Comparison of ENCODE assay signal across 8 cellular contexts in genomic region chr2:73986085-73986680, GRCh38. TPM values are rescaled to one million over a fixed set of nuclear protein-coding genes. Genes with fewer than 3 reads are reported as not detected.
DNase-seq lines count a peak whose midpoint lies in the region; ATAC-seq and TF ChIP-seq lines count a peak whose summit lies in the region.

No MANE protein-coding gene starts in this region.

- peaks cover 76% of the 10 kb centered on the region for H3K36me3 Mint-ChIP-seq in dendritic cell treated with granulocyte-macrophage colony-stimulating factor and Interleukin-4, amounts not matched to agents 40 ng/mL and 50 ng/mL, for 4 days (ENCODE audit: low read depth)

- peaks cover 83% of the 10 kb centered on the region for H3K4me1 Mint-ChIP-seq in dendritic cell treated with granulocyte-macrophage colony-stimulating factor and Interleukin-4, amounts not matched to agents 40 ng/mL and 50 ng/mL, for 4 days (ENCODE audit: low read depth)

- H3K4me3 Mint-ChIP-seq in dendritic cell treated with granulocyte-macrophage colony-stimulating factor and Interleukin-4, amounts not matched to agents 40 ng/mL and 50 ng/mL, for 4 days = peak overlapping the region; percentile 97

- H3K79me2 ChIP-seq in DND-41 (ENCODE audit: insufficient read depth, low read length) = peaks cover 58% of the 10 kb centered on the region

- H3K9ac ChIP-seq in DND-41 (ENCODE audit: low read depth, low read length) = peak overlapping the region; percentile 86

- no peak for TF ChIP-seq POLR2A in Peyer's patch (IDR thresholded peaks at IDR 0.05)

- H3K27me3 Mint-ChIP-seq in dendritic cell treated with granulocyte-macrophage colony-stimulating factor and Interleukin-4, amounts not matched to agents 40 ng/mL and 50 ng/mL, for 4 days = no peaks in the 10 kb centered on the region

- 0 out of 3 replicates have a peak, but pooled peaks have one; percentile 4 for ATAC-seq in DND-41 (ENCODE audit: insufficient read depth, low read depth)
- ATAC-seq in HG03159 (IDR thresholded peaks at IDR 0.05; ENCODE audit: unreplicated experiment) = no peak
- no peak for ATAC-seq in HG03432 (IDR thresholded peaks at IDR 0.05; ENCODE audit: unreplicated experiment)

- H3K4me3 ChIP-seq in DND-41 (ENCODE audit: low read depth in 1 of 2, low read length in 2 of 2) (peak overlapping the region; percentile 49 to 71), Peyer's patch (peak overlapping the region; percentile 66 to 91 (median 76)), neutrophil (ENCODE audit: low read depth in 1 of 2, low read length in 1 of 2) (peak overlapping the region; percentile 74 to 88)

- H3K36me3 ChIP-seq in DND-41 (ENCODE audit: insufficient read depth, low read length) (peaks cover 50% of the 10 kb centered on the region), Peyer's patch (no peaks in the 10 kb centered on the region), neutrophil (peaks cover 27% of the 10 kb centered on the region)

- DNase-seq in DND-41 (no peak), Peyer's patch (peak in 2 of 3 donors; percentile 51 to 61), AG20443 (ENCODE audit: low spot score) (no peak), NCI-H524 treated with DMSO at 0.1 percent for 48 hours (lab: John Stamatoyannopoulos, UW) (no peak)

- no peaks in the 10 kb centered on the region for H3K9me3 Mint-ChIP-seq in dendritic cell treated with granulocyte-macrophage colony-stimulating factor and Interleukin-4, amounts not matched to agents 40 ng/mL and 50 ng/mL, for 4 days

- H3K27ac Mint-ChIP-seq in dendritic cell treated with granulocyte-macrophage colony-stimulating factor and Interleukin-4, amounts not matched to agents 40 ng/mL and 50 ng/mL, for 4 days = peak overlapping the region; percentile 94

- H3K27me3 ChIP-seq in DND-41 (ENCODE audit: insufficient read depth, low read length, poor library complexity) (no peaks in the 10 kb centered on the region), Peyer's patch (no peaks in the 10 kb centered on the region), neutrophil (no peaks in the 10 kb centered on the region)

- intact Hi-C loops in dendritic cell treated with granulocyte-macrophage colony-stimulating factor and Interleukin-4, amounts not matched to agents 40 ng/mL and 50 ng/mL, for 4 days (cut with micrococcal nuclease) = loop anchor here (10.0 kb wide), 1 partner anchor 131 kb away; no protein-coding TSS in a partner anchor

- H3K4me1 ChIP-seq in DND-41 (ENCODE audit: insufficient read depth, low read length) = peaks cover 65% of the 10 kb centered on the region
- H3K4me1 ChIP-seq in Peyer's patch = peaks cover 0 to 53% (median 27%) of the 10 kb centered on the region in 4 donors
- H3K4me1 ChIP-seq in neutrophil (ENCODE audit: control insufficient read depth in 1 of 2, insufficient read depth in 1 of 2, low read depth in 1 of 2, low read length in 1 of 2) = peaks cover 77 to 79% of the 10 kb centered on the region in 2 experiments

- peaks cover 47% of the 10 kb centered on the region; the same call in 1 of the 2 replicates for H4K20me1 ChIP-seq in DND-41 (ENCODE audit: insufficient read depth, low read length)

- peak overlapping the region; percentile 95 for H3K4me2 ChIP-seq in DND-41 (ENCODE audit: insufficient read depth, low read length)

- H3K9me3 ChIP-seq in DND-41 (ENCODE audit: insufficient read depth, low read length, severe bottlenecking) = no peaks in the 10 kb centered on the region
- H3K9me3 ChIP-seq in Peyer's patch = no peaks in the 10 kb centered on the region
- no peaks in the 10 kb centered on the region for H3K9me3 ChIP-seq in neutrophil

- H3K27ac ChIP-seq in DND-41 (ENCODE audit: low read length) (peak overlapping the region; percentile 79), Peyer's patch (peak overlapping the region; percentile 65 to 95 (median 79)), neutrophil (peak overlapping the region; percentile 97)

- TF ChIP-seq CTCF in DND-41 (IDR thresholded peaks at IDR 0.05; ENCODE audit: borderline replicate concordance, extremely low read depth, low read length, poor library complexity, severe bottlenecking) (no peak), Peyer's patch (IDR thresholded peaks at IDR 0.05) (no peak), neutrophil (IDR thresholded peaks at IDR 0.05) (no peak)

- H2AFZ ChIP-seq in DND-41 (ENCODE audit: low read depth, low read length) = peak overlapping the region; percentile 74; the same call in 1 of the 2 replicates

RNA-seq across cellular contexts. Expression of gene TET3, which starts 1.5 kb away (rescaled TPM):
- 10 to 100 TPM; 18.2 to 38.7 (median 27.0) TPM for total RNA-seq in Peyer's patch

RNA-seq across cellular contexts. Expression of gene DGUOK, which starts 59.5 kb away (rescaled TPM):
- 10 to 100 TPM; 24.2 to 44.5 (median 39.7) TPM for total RNA-seq in Peyer's patch

Comparison
In these comparisons a context has a peak if more than half of its experiments do, and no peak if none do; other contexts are left out.
1. DNase-seq: peak in Peyer's patch (2 of 3); none in DND-41 (single experiment), AG20443 (single experiment) and NCI-H524 treated with DMSO at 0.1 percent for 48 hours (single experiment).
2. Peak in every context shown above with its lines, with median percentiles within 50 percentile points of each other: H3K27ac ChIP-seq and H3K4me3 ChIP-seq.